In genomic region chr12:53047221-53048032, GRCh38 we compare ENCODE assay signal across 8 cellular contexts. TPM values are rescaled to one million over a fixed set of nuclear protein-coding genes. Genes with fewer than 3 reads are reported as not detected.
DNase-seq lines count a peak whose midpoint lies in the region; ATAC-seq, FAIRE-seq and TF ChIP-seq lines count a peak whose summit lies in the region.

No MANE protein-coding gene starts in this region.

- H3K36me3 Mint-ChIP-seq in activated T-helper 2 cell treated with anti-CD3 and anti-CD28 coated beads, Interferon-gamma antibody, Interleukin-2, Interleukin-4, amounts not matched to agents 10 μg/mL and 5 μg/mL and 100 μg/mL, durations not matched to agents 14 hours and 24 hours and 36 hours (ENCODE audit: low read depth) = peaks cover 6% of the 10 kb centered on the region

- peak; percentile 38 for TF ChIP-seq POLR2A in A549 (IDR thresholded peaks at IDR 0.05; ENCODE audit: low read length)

- peak overlapping the region; percentile 32; the same call in 1 of the 2 replicates for H3K9ac ChIP-seq in OCI-LY1 (ENCODE audit: low read length)
- peak overlapping the region; percentile 62 for H3K9ac ChIP-seq in neural cell (ENCODE audit: low read length)
- H3K9ac ChIP-seq in stomach smooth muscle (ENCODE audit: low read length in 2 of 2) = peak overlapping the region; percentile 55 to 84

- peak; percentile 71 for TF ChIP-seq CTCF in A549 (IDR thresholded peaks at IDR 0.05)
- TF ChIP-seq CTCF in OCI-LY1 (IDR thresholded peaks at IDR 0.05; ENCODE audit: low read length) = no peak
- TF ChIP-seq CTCF in fibroblast of the aortic adventitia (IDR thresholded peaks at IDR 0.05; ENCODE audit: insufficient read depth, low read length) = no peak
- no peak for TF ChIP-seq CTCF in neural cell (IDR thresholded peaks at IDR 0.05; ENCODE audit: poor library complexity, severe bottlenecking)

- H3K9me3 ChIP-seq in A549 (no peaks in the 10 kb centered on the region), OCI-LY1 (ENCODE audit: low read length) (no peaks in the 10 kb centered on the region), neural cell (ENCODE audit: low read length) (no peaks in the 10 kb centered on the region), stomach smooth muscle (ENCODE audit: control insufficient read depth in 2 of 2, low read length in 2 of 2) (no peaks in the 10 kb centered on the region)

- H3K4me2 ChIP-seq in A549 = peak overlapping the region; percentile 93
- peak overlapping the region; percentile 99 for H3K4me2 ChIP-seq in OCI-LY1 (ENCODE audit: low read length)
- H3K4me2 ChIP-seq in neural cell (ENCODE audit: low read length) = no peak overlapping the region

- peaks cover 74% of the 10 kb centered on the region for H3K4me1 ChIP-seq in A549
- peaks cover 7% of the 10 kb centered on the region for H3K4me1 ChIP-seq in OCI-LY1 (ENCODE audit: insufficient read depth, low read length, severe bottlenecking)
- H3K4me1 ChIP-seq in stomach smooth muscle (ENCODE audit: control insufficient read depth, insufficient read depth, low read length) = peaks cover 80% of the 10 kb centered on the region

- H3K36me3 ChIP-seq in OCI-LY1 (ENCODE audit: insufficient read depth, low read length) = peaks cover 2% of the 10 kb centered on the region; the same call in 1 of the 2 replicates
- H3K36me3 ChIP-seq in neural cell (ENCODE audit: insufficient read depth, low read length) = no peaks in the 10 kb centered on the region
- peaks cover 5 to 6% of the 10 kb centered on the region in 2 donors for H3K36me3 ChIP-seq in stomach smooth muscle (ENCODE audit: control insufficient read depth in 2 of 2, insufficient read depth in 2 of 2, low read length in 2 of 2)

- TF ChIP-seq RAD21 in A549 (conservative IDR thresholded peaks at IDR 0.05 in 1 of 2, IDR thresholded peaks at IDR 0.05 in 1 of 2) (no peak), neural cell (conservative IDR thresholded peaks at IDR 0.05) (no peak)

- CTCF ChIA-PET in A549 (lab: Yijun Ruan, JAX) = interaction anchor here (0.7 to 45.5 kb wide), 24 partner anchors 9 to 168 kb away, joined by 3 to 1424 read pairs (median 4); partner anchors contain the start of genes IGFBP6, SOAT2 and SPRYD3

- H2AFZ ChIP-seq in OCI-LY1 (ENCODE audit: low read length) = no peak overlapping the region
- H2AFZ ChIP-seq in neural cell (ENCODE audit: low read depth, low read length) = no peak overlapping the region

- no peak for FAIRE-seq in A549 (lab: Jason Lieb, UNC)

- peak overlapping the region; percentile 52 for H3K4me3 Mint-ChIP-seq in activated T-helper 2 cell treated with anti-CD3 and anti-CD28 coated beads, Interferon-gamma antibody, Interleukin-2, Interleukin-4, amounts not matched to agents 10 μg/mL and 5 μg/mL and 100 μg/mL, durations not matched to agents 14 hours and 24 hours and 36 hours (ENCODE audit: low read depth)

- H3K27ac Mint-ChIP-seq in activated T-helper 2 cell treated with anti-CD3 and anti-CD28 coated beads, Interferon-gamma antibody, Interleukin-2, Interleukin-4, amounts not matched to agents 10 μg/mL and 5 μg/mL and 100 μg/mL, durations not matched to agents 14 hours and 24 hours and 36 hours = peak overlapping the region; percentile 17

- H3K4me3 ChIP-seq in A549 (peak overlapping the region; percentile 54), OCI-LY1 (ENCODE audit: low read depth, low read length, poor library complexity, severe bottlenecking) (peak overlapping the region; percentile 74), fibroblast of the aortic adventitia (ENCODE audit: low read depth, low read length) (peak overlapping the region; percentile 89), neural cell (ENCODE audit: low read length) (peak overlapping the region; percentile 60), stomach smooth muscle (ENCODE audit: low read length in 2 of 2) (peak overlapping the region; percentile 50 to 73)

- H3K79me2 ChIP-seq in OCI-LY1 (ENCODE audit: insufficient read depth, low read length) (no peaks in the 10 kb centered on the region), neural cell (replicated peaks; ENCODE audit: insufficient read depth, low read length) (no peaks in the 10 kb centered on the region)

- H3K27me3 ChIP-seq in OCI-LY1 (ENCODE audit: insufficient read depth, low read length) = no peaks in the 10 kb centered on the region; the same call in 1 of the 2 replicates
- H3K27me3 ChIP-seq in neural cell (ENCODE audit: insufficient read depth, low read depth, low read length) = no peaks in the 10 kb centered on the region
- H3K27me3 ChIP-seq in stomach smooth muscle (ENCODE audit: control insufficient read depth in 1 of 2, insufficient read depth in 2 of 2, low read length in 2 of 2) = no peaks in the 10 kb centered on the region

- H4K20me1 ChIP-seq in OCI-LY1 (ENCODE audit: insufficient read depth, low read length) (no peaks in the 10 kb centered on the region), neural cell (ENCODE audit: insufficient read depth) (no peaks in the 10 kb centered on the region)

- POLR2A ChIA-PET in A549 (lab: Yijun Ruan, JAX) = interaction anchor here (0.6 to 3.2 kb wide), 11 partner anchors 9 to 150 kb away, joined by 3 to 27 read pairs (median 3); partner anchors contain the start of genes EIF4B and SPRYD3

- H3K9me3 Mint-ChIP-seq in activated T-helper 2 cell treated with anti-CD3 and anti-CD28 coated beads, Interferon-gamma antibody, Interleukin-2, Interleukin-4, amounts not matched to agents 10 μg/mL and 5 μg/mL and 100 μg/mL, durations not matched to agents 14 hours and 24 hours and 36 hours = no peaks in the 10 kb centered on the region

- TF ChIP-seq EP300 in A549 (IDR thresholded peaks at IDR 0.05) = no peak
- TF ChIP-seq EP300 in neural cell (conservative IDR thresholded peaks at IDR 0.05; ENCODE audit: poor library complexity, severe bottlenecking) = no peak

- peaks cover 2% of the 10 kb centered on the region for H3K27me3 Mint-ChIP-seq in activated T-helper 2 cell treated with anti-CD3 and anti-CD28 coated beads, Interferon-gamma antibody, Interleukin-2, Interleukin-4, amounts not matched to agents 10 μg/mL and 5 μg/mL and 100 μg/mL, durations not matched to agents 14 hours and 24 hours and 36 hours (ENCODE audit: low read depth)

- DNase-seq in A549 (ENCODE audit: low read depth in 1 of 2, low spot score in 1 of 2) (peak; percentile 67 to 83), fibroblast of the aortic adventitia (ENCODE audit: low read depth) (peak; percentile 79)
- peak; percentile 61 for DNase-seq in activated T-helper 2 cell treated with anti-CD3 and anti-CD28 coated beads, Interferon-gamma antibody, Interleukin-2, Interleukin-4, amounts not matched to agents 10 μg/mL and 5 μg/mL and 100 μg/mL, durations not matched to agents 14 hours and 24 hours and 36 hours (ENCODE audit: low spot score)

- H3K4me1 Mint-ChIP-seq in activated T-helper 2 cell treated with anti-CD3 and anti-CD28 coated beads, Interferon-gamma antibody, Interleukin-2, Interleukin-4, amounts not matched to agents 10 μg/mL and 5 μg/mL and 100 μg/mL, durations not matched to agents 14 hours and 24 hours and 36 hours (ENCODE audit: low read depth) = peaks cover 19% of the 10 kb centered on the region

- no peaks in the 10 kb centered on the region for H3F3A ChIP-seq in OCI-LY1 (ENCODE audit: insufficient read depth, low read length)
- no peaks in the 10 kb centered on the region for H3F3A ChIP-seq in neural cell (ENCODE audit: insufficient read depth, low read length, poor library complexity, severe bottlenecking)

- WGBS in A549 (ENCODE audit: missing lambda C conversion rate) = under 1% methylated on average over 15 of the region's 94 CpGs

- peak; percentile 36 to 37 for ATAC-seq in A549
- ATAC-seq in GM18858 (IDR thresholded peaks at IDR 0.05; ENCODE audit: unreplicated experiment) = peak; percentile 39
- peak; percentile 68 for ATAC-seq in HG03196 (IDR thresholded peaks at IDR 0.05; ENCODE audit: unreplicated experiment)

- peak overlapping the region; percentile 99 for H3K27ac ChIP-seq in A549
- no peak overlapping the region for H3K27ac ChIP-seq in OCI-LY1 (ENCODE audit: low read depth, low read length, poor library complexity, severe bottlenecking)
- H3K27ac ChIP-seq in neural cell (ENCODE audit: low read length) = no peak overlapping the region
- H3K27ac ChIP-seq in stomach smooth muscle (ENCODE audit: low read length) = peak overlapping the region; percentile 98

- intact Hi-C loops in activated T-helper 2 cell treated with anti-CD3 and anti-CD28 coated beads, Interferon-gamma antibody, Interleukin-2, Interleukin-4, amounts not matched to agents 10 μg/mL and 5 μg/mL and 100 μg/mL, durations not matched to agents 14 hours and 24 hours and 36 hours (cut with micrococcal nuclease) = loop anchor here (1.0 to 2.0 kb wide), 2 partner anchors 31 to 52 kb away; partner anchors contain the start of gene SPRYD3

- H3K9me2 ChIP-seq in OCI-LY1 (ENCODE audit: low read depth, low read length) (no peaks in the 10 kb centered on the region), neural cell (ENCODE audit: insufficient read depth, low read length) (no peaks in the 10 kb centered on the region)

RNA-seq across cellular contexts. Expression of gene TNS2, which starts 2.4 kb away (rescaled TPM):
- 11.5 and 12.4 TPM in 2 replicates for polyA plus RNA-seq in A549 (2011; rRNA removed)
- polyA plus RNA-seq in A549 (2012; cell fraction: cytosol; rRNA removed) = 19.4 and 27.2 TPM in 2 replicates
- 72.7 and 109 TPM in 2 replicates for polyA plus RNA-seq in A549 (2012; cell fraction: nucleus; rRNA removed)
- polyA plus RNA-seq in A549 (2017; fragmentation: RNase III; extraction: RNeasy Plus Mini Kit Qiagen cat#74134 plus additional on column Dnase treatment) = 13.5 to 15.8 TPM (median 15.3 TPM) in 3 replicates
- polyA minus RNA-seq in A549 (2011; rRNA and poly(A)+ RNA removed) = 36.0 and 44.8 TPM in 2 replicates
- total RNA-seq in activated T-helper 2 cell treated with anti-CD3 and anti-CD28 coated beads, Interferon-gamma antibody, Interleukin-2, Interleukin-4, amounts not matched to agents 10 μg/mL and 5 μg/mL and 100 μg/mL, durations not matched to agents 14 hours and 24 hours and 36 hours = 2.1 and 4.7 TPM in 2 replicates
- total RNA-seq in fibroblast of the aortic adventitia (ENCODE audit: low replicate concordance) = 60.5 and 77.4 TPM in 2 replicates
- polyA plus RNA-seq in neural cell = 4.2 and 7.9 TPM in 2 replicates
- polyA minus RNA-seq in neural cell = 5.2 and 7.5 TPM in 2 replicates

RNA-seq across cellular contexts. Expression of gene SPRYD3, which starts 31.8 kb away (rescaled TPM):
- polyA plus RNA-seq in A549 (2011; rRNA removed) (26.8 and 28.1 TPM in 2 replicates), A549 (2017; fragmentation: RNase III; extraction: RNeasy Plus Mini Kit Qiagen cat#74134 plus additional on column Dnase treatment) (16.1 to 18.6 TPM (median 17.3 TPM) in 3 replicates), neural cell (20.8 and 21.0 TPM in 2 replicates)
- 25.8 and 28.2 TPM in 2 replicates for polyA plus RNA-seq in A549 (2012; cell fraction: cytosol; rRNA removed)
- polyA plus RNA-seq in A549 (2012; cell fraction: nucleus; rRNA removed) = 28.8 and 33.3 TPM in 2 replicates
- polyA minus RNA-seq in A549 (2011; rRNA and poly(A)+ RNA removed) = 47.8 and 49.6 TPM in 2 replicates
- total RNA-seq in activated T-helper 2 cell treated with anti-CD3 and anti-CD28 coated beads, Interferon-gamma antibody, Interleukin-2, Interleukin-4, amounts not matched to agents 10 μg/mL and 5 μg/mL and 100 μg/mL, durations not matched to agents 14 hours and 24 hours and 36 hours = 35.1 and 36.2 TPM in 2 replicates
- 27.1 and 33.0 TPM in 2 replicates for total RNA-seq in fibroblast of the aortic adventitia (ENCODE audit: low replicate concordance)
- 31.4 and 34.6 TPM in 2 replicates for polyA minus RNA-seq in neural cell

RNA-seq across cellular contexts. Expression of gene EIF4B, which starts 41.2 kb away (rescaled TPM):
- polyA plus RNA-seq in A549 (2011; rRNA removed) = 577 and 650 TPM in 2 replicates
- 209 and 256 TPM in 2 replicates for polyA plus RNA-seq in A549 (2012; cell fraction: cytosol; rRNA removed)
- 167 and 231 TPM in 2 replicates for polyA plus RNA-seq in A549 (2012; cell fraction: nucleus; rRNA removed)
- 363 to 377 TPM (median 375 TPM) in 3 replicates for polyA plus RNA-seq in A549 (2017; fragmentation: RNase III; extraction: RNeasy Plus Mini Kit Qiagen cat#74134 plus additional on column Dnase treatment)
- polyA minus RNA-seq in A549 (2011; rRNA and poly(A)+ RNA removed) = 707 and 843 TPM in 2 replicates
- total RNA-seq in activated T-helper 2 cell treated with anti-CD3 and anti-CD28 coated beads, Interferon-gamma antibody, Interleukin-2, Interleukin-4, amounts not matched to agents 10 μg/mL and 5 μg/mL and 100 μg/mL, durations not matched to agents 14 hours and 24 hours and 36 hours = 474 and 503 TPM in 2 replicates
- 1,016 and 1,876 TPM in 2 replicates for total RNA-seq in fibroblast of the aortic adventitia (ENCODE audit: low replicate concordance)
- 329 and 333 TPM in 2 replicates for polyA plus RNA-seq in neural cell
- 636 and 641 TPM in 2 replicates for polyA minus RNA-seq in neural cell

RNA-seq across cellular contexts. Expression of gene IGFBP6, which starts 50.0 kb away (rescaled TPM):
- polyA plus RNA-seq in A549 (2011; rRNA removed) (49.1 and 64.5 TPM in 2 replicates), A549 (2017; fragmentation: RNase III; extraction: RNeasy Plus Mini Kit Qiagen cat#74134 plus additional on column Dnase treatment) (128 to 155 TPM (median 128 TPM) in 3 replicates), neural cell (0.26 TPM in 1 of 2 replicates, not detected in the other)
- 173 and 192 TPM in 2 replicates for polyA plus RNA-seq in A549 (2012; cell fraction: cytosol; rRNA removed)
- 121 and 142 TPM in 2 replicates for polyA plus RNA-seq in A549 (2012; cell fraction: nucleus; rRNA removed)
- polyA minus RNA-seq in A549 (2011; rRNA and poly(A)+ RNA removed) = 51.3 and 54.2 TPM in 2 replicates
- total RNA-seq in activated T-helper 2 cell treated with anti-CD3 and anti-CD28 coated beads, Interferon-gamma antibody, Interleukin-2, Interleukin-4, amounts not matched to agents 10 μg/mL and 5 μg/mL and 100 μg/mL, durations not matched to agents 14 hours and 24 hours and 36 hours = 0.46 TPM in 1 of 2 replicates, not detected in the other
- 723 and 2,626 TPM in 2 replicates for total RNA-seq in fibroblast of the aortic adventitia (ENCODE audit: low replicate concordance)
- polyA minus RNA-seq in neural cell = not detected in 2 replicates

RNA-seq across cellular contexts. Expression of gene SOAT2, which starts 55.9 kb away (rescaled TPM):
- polyA plus RNA-seq in A549 (2011; rRNA removed) (0.12 and 0.14 TPM in 2 replicates), A549 (2017; fragmentation: RNase III; extraction: RNeasy Plus Mini Kit Qiagen cat#74134 plus additional on column Dnase treatment) (0.09 to 0.21 TPM (median 0.16 TPM) in 3 replicates), neural cell (not detected in 2 replicates)
- polyA plus RNA-seq in A549 (2012; cell fraction: cytosol; rRNA removed) = 0.46 and 0.56 TPM in 2 replicates
- polyA plus RNA-seq in A549 (2012; cell fraction: nucleus; rRNA removed) = 1.9 TPM in 2 replicates
- polyA minus RNA-seq in A549 (2011; rRNA and poly(A)+ RNA removed) = 0.12 and 0.19 TPM in 2 replicates
- not detected in 2 replicates for total RNA-seq in activated T-helper 2 cell treated with anti-CD3 and anti-CD28 coated beads, Interferon-gamma antibody, Interleukin-2, Interleukin-4, amounts not matched to agents 10 μg/mL and 5 μg/mL and 100 μg/mL, durations not matched to agents 14 hours and 24 hours and 36 hours
- total RNA-seq in fibroblast of the aortic adventitia (ENCODE audit: low replicate concordance) = 0.09 TPM in 1 of 2 replicates, not detected in the other
- not detected in 2 replicates for polyA minus RNA-seq in neural cell

Comparison
In these comparisons a context has a peak if more than half of its experiments do, and no peak if none do; other contexts are left out.
1. H3K27ac ChIP-seq: peak in A549 (2 of 2) and stomach smooth muscle (single experiment); none in OCI-LY1 (single experiment) and neural cell (single experiment).
2. RNA of gene TNS2, which starts 2.4 kb away (total RNA-seq): 60.5 to 77.4 TPM in fibroblast of the aortic adventitia; 2.1 to 4.7 TPM in activated T-helper 2 cell treated with anti-CD3 and anti-CD28 coated beads, Interferon-gamma antibody, Interleukin-2, Interleukin-4, amounts not matched to agents 10 μg/mL and 5 μg/mL and 100 μg/mL, durations not matched to agents 14 hours and 24 hours and 36 hours; every median in the first group is over 10 times any median in the second.
3. Peak in every context shown above with its lines, with median percentiles within 50 percentile points of each other: ATAC-seq, DNase-seq, H3K4me3 ChIP-seq and H3K9ac ChIP-seq.